19 cellular contexts compared by ENCODE assay signal in the genomic region with DNA sequence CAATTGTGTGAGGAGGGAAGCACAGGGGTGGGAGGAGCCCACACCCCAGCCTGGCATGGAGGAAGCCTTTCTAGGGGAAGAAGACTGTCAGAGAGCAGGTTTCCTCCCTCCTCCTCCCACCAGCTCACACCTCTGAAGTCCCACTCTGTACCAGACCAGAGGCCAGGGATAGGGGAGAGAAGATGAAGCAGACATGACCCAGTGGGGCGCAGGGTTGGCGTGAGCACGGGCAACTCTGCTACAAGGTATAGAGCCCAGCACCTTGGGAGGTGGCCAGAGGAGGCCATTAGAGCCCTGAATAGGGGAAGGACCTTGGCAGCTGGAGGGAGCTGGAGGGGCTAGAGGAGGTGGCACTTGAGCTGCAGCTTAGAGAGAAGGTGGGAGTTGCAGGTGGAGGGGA. TPM values are rescaled to one million over a fixed set of nuclear protein-coding genes. Genes with fewer than 3 reads are reported as not detected.
A peak's percentile ranks its signal among the peaks of the same experiment; 100 is the strongest.
DNase-seq lines count a peak whose midpoint lies in the region; ATAC-seq, FAIRE-seq and TF ChIP-seq lines count a peak whose summit lies in the region.
"Had no signal": no experiment of that assay in that cellular context is flagged by ENCODE, and none has a peak within 500 bp of the region (broad histone marks: within the 10 kb centered on the region; RNA-seq: fewer than 3 reads in every experiment).

No MANE protein-coding gene starts in this region.

- no peak for ATAC-seq in GM21360 (IDR thresholded peaks at IDR 0.05; ENCODE audit: unreplicated experiment)
- ATAC-seq: HCT116 had no signal

- H3K9me3 Mint-ChIP-seq in dendritic cell treated with granulocyte-macrophage colony-stimulating factor and Interleukin-4, amounts not matched to agents 40 ng/mL and 50 ng/mL, for 4 days = no peaks in the 10 kb centered on the region
- H3K9me3 Mint-ChIP-seq in nephron = no peaks in the 10 kb centered on the region
- H3K9me3 Mint-ChIP-seq: CD4-positive, alpha-beta memory T cell had no signal

- H3K9ac ChIP-seq in BLaER1 treated with 17β-estradiol and CSF1 and Interleukin-3, amounts not matched to agents 10 nM and 100 nM = no peak overlapping the region

- H3K27me3 Mint-ChIP-seq in dendritic cell treated with granulocyte-macrophage colony-stimulating factor and Interleukin-4, amounts not matched to agents 40 ng/mL and 50 ng/mL, for 4 days = peaks cover 8% of the 10 kb centered on the region
- peaks cover 27% of the 10 kb centered on the region for H3K27me3 Mint-ChIP-seq in nephron (ENCODE audit: low read depth)

- H3K27me3 ChIP-seq in BLaER1 treated with 17β-estradiol and CSF1 and Interleukin-3, amounts not matched to agents 10 nM and 100 nM = no peaks in the 10 kb centered on the region
- H3K27me3 ChIP-seq in small intestine (ENCODE audit: control insufficient read depth in 2 of 2, insufficient read depth in 2 of 2, low read length in 2 of 2) = no peaks in the 10 kb centered on the region

- H3K4me1 ChIP-seq in BLaER1 treated with 17β-estradiol and CSF1 and Interleukin-3, amounts not matched to agents 10 nM and 100 nM = peaks cover 54 to 99% (median 66%) of the 10 kb centered on the region in 10 experiments
- peaks cover 7 to 28% of the 10 kb centered on the region in 2 donors for H3K4me1 ChIP-seq in small intestine (ENCODE audit: control insufficient read depth in 2 of 2, insufficient read depth in 1 of 2, low read depth in 1 of 2, low read length in 1 of 2)

- H4K20me1 ChIP-seq in BLaER1 treated with 17β-estradiol and CSF1 and Interleukin-3, amounts not matched to agents 10 nM and 100 nM = peaks cover 0 to 56% (median 0%) of the 10 kb centered on the region in 11 experiments; a peak in 4 of 22 replicates

- no peak overlapping the region; a peak in 1 of 22 replicates for H3K27ac ChIP-seq in BLaER1 treated with 17β-estradiol and CSF1 and Interleukin-3, amounts not matched to agents 10 nM and 100 nM
- H3K27ac ChIP-seq in small intestine (ENCODE audit: low read depth in 1 of 2, low read length in 1 of 2) = peak overlapping the region; percentile 82 to 86
- H3K27ac ChIP-seq: C4-2B, HL-60 had no signal

- H3K9me3 ChIP-seq in BLaER1 treated with 17β-estradiol and CSF1 and Interleukin-3, amounts not matched to agents 10 nM and 100 nM (replicated peaks in 1 of 11) = no peaks in the 10 kb centered on the region
- H3K9me3 ChIP-seq in small intestine (ENCODE audit: control insufficient read depth, low read depth) = no peaks in the 10 kb centered on the region

- DNase-seq in small intestine (no peak), hypothalamus (lab: John Stamatoyannopoulos, UW) (no peak), activated gamma-delta T cell treated with Interleukin-2 at 50 U/mL for 16 hours (no peak)
- DNase-seq: 8988T; CD4-positive, alpha-beta memory T cell; DMS153; DMS79 treated with DMSO at 0.1 percent for 48 hours; EL; IMR-90 had no signal

- no peak overlapping the region for H3K4me3 Mint-ChIP-seq in dendritic cell treated with granulocyte-macrophage colony-stimulating factor and Interleukin-4, amounts not matched to agents 40 ng/mL and 50 ng/mL, for 4 days
- no peak overlapping the region for H3K4me3 Mint-ChIP-seq in nephron
- H3K4me3 Mint-ChIP-seq: CD4-positive, alpha-beta memory T cell had no signal

- H3K4me3 ChIP-seq in BLaER1 treated with 17β-estradiol and CSF1 and Interleukin-3, amounts not matched to agents 10 nM and 100 nM = no peak overlapping the region
- H3K4me3 ChIP-seq in small intestine (ENCODE audit: low read depth in 1 of 2, low read length in 2 of 2) = no peak overlapping the region

- peak overlapping the region; percentile 68 for H3K27ac Mint-ChIP-seq in dendritic cell treated with granulocyte-macrophage colony-stimulating factor and Interleukin-4, amounts not matched to agents 40 ng/mL and 50 ng/mL, for 4 days
- peak overlapping the region in 2 of 3 experiments; percentile 41 to 76 for H3K27ac Mint-ChIP-seq in nephron

- peaks cover 100% of the 10 kb centered on the region for H3K36me3 Mint-ChIP-seq in dendritic cell treated with granulocyte-macrophage colony-stimulating factor and Interleukin-4, amounts not matched to agents 40 ng/mL and 50 ng/mL, for 4 days (ENCODE audit: low read depth)
- no peaks in the 10 kb centered on the region for H3K36me3 Mint-ChIP-seq in nephron (ENCODE audit: low read depth)
- H3K36me3 Mint-ChIP-seq: CD4-positive, alpha-beta memory T cell had no signal

- H3K36me3 ChIP-seq in BLaER1 treated with 17β-estradiol and CSF1 and Interleukin-3, amounts not matched to agents 10 nM and 100 nM = peaks cover 0 to 100% (median 0%) of the 10 kb centered on the region in 11 experiments; a peak in 6 of 22 replicates
- H3K36me3 ChIP-seq in small intestine (ENCODE audit: control insufficient read depth in 2 of 2, insufficient read depth in 2 of 2, low read length in 2 of 2) = peaks cover 0 to 7% of the 10 kb centered on the region in 2 donors

- no peak for FAIRE-seq in small intestine (lab: Jason Lieb, UNC)
- FAIRE-seq: D721Med, G401.6, GM12891 had no signal

- WGBS in small intestine, 3 donors = 90 to 92% (median 92%) methylated on average over 3 of the region's 3 CpGs

- H3K4me1 Mint-ChIP-seq in dendritic cell treated with granulocyte-macrophage colony-stimulating factor and Interleukin-4, amounts not matched to agents 40 ng/mL and 50 ng/mL, for 4 days (ENCODE audit: low read depth) = peaks cover 98% of the 10 kb centered on the region
- peaks cover 34% of the 10 kb centered on the region for H3K4me1 Mint-ChIP-seq in nephron

- intact Hi-C loops in dendritic cell treated with granulocyte-macrophage colony-stimulating factor and Interleukin-4, amounts not matched to agents 40 ng/mL and 50 ng/mL, for 4 days (cut with micrococcal nuclease) = no loop called here

- no peak for TF ChIP-seq CTCF in nephron (IDR thresholded peaks at IDR 0.05; ENCODE audit: unreplicated experiment in 3 of 3)

- peak overlapping the region; percentile 15 to 56 (median 44); a peak in 17 of 22 replicates for H3K4me2 ChIP-seq in BLaER1 treated with 17β-estradiol and CSF1 and Interleukin-3, amounts not matched to agents 10 nM and 100 nM

RNA-seq across cellular contexts. Expression of gene SLCO2B1, which starts 15.9 kb away (rescaled TPM):
- 10 to 100 TPM; 10.3 to 46.6 (median 14.5) TPM for polyA plus RNA-seq in small intestine
- polyA plus RNA-seq: CD4-positive, alpha-beta memory T cell; IMR-90 had no signal

Comparison
In these comparisons a context has a peak if more than half of its experiments do, and no peak if none do; other contexts are left out.
1. H3K27ac ChIP-seq: peak in small intestine (2 of 2); none in BLaER1 treated with 17β-estradiol and CSF1 and Interleukin-3, amounts not matched to agents 10 nM and 100 nM (0 of 11).